In the genomic region with DNA sequence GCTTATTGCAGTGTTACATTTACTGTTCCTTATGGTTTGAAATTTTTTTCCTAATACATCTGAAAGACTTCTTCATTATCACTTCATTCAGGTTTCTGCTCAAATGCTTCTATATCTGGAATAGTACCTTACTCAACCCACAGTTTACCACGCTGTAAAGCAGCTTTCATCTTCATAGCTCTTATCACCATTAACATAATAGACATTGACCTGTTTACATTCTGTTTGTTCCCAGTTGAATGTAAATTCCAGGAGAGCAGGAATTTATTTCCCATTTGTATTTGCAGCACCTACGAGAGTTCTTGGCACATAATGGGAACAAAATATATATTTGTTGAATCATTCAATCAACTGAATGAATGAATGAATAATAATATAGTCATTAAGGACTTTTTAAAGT, we compare ENCODE assay signal across 1 cellular context.
TF ChIP-seq lines count a peak whose summit lies in the region.

No MANE protein-coding gene starts in this region.

TF ChIP-seq in HepG2, 621 proteins besides CTCF, POLR2A, EP300 and RAD21 (continued from another document):
- TF ChIP-seq, protein P1, sequence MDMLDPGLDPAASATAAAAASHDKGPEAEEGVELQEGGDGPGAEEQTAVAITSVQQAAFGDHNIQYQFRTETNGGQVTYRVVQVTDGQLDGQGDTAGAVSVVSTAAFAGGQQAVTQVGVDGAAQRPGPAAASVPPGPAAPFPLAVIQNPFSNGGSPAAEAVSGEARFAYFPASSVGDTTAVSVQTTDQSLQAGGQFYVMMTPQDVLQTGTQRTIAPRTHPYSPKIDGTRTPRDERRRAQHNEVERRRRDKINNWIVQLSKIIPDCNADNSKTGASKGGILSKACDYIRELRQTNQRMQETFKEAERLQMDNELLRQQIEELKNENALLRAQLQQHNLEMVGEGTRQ (IDR thresholded peaks at IDR 0.05; ENCODE audit: low read depth, low read length), result no peak
- TF ChIP-seq, protein P1 (CRISPR knock-in tag; IDR thresholded peaks at IDR 0.05; ENCODE audit: borderline replicate concordance), result no peak
- TF ChIP-seq NFKBIZ (CRISPR knock-in tag; IDR thresholded peaks at IDR 0.05) (peak; percentile 38; the same call in 1 of the 2 replicates), JUN (CRISPR knock-in tag; IDR thresholded peaks at IDR 0.05) (no peak), MAFG (CRISPR knock-in tag; IDR thresholded peaks at IDR 0.05) (no peak), SOX5 (CRISPR knock-in tag; IDR thresholded peaks at IDR 0.05; ENCODE audit: borderline replicate concordance) (peak; percentile 90), FOXA1 (IDR thresholded peaks at IDR 0.05) (0 out of 2 replicates have a peak, but pooled peaks have one; percentile 54), FOXA1 (CRISPR knock-in tag; IDR thresholded peaks at IDR 0.05) (peak; percentile 67), TEAD3 (CRISPR knock-in tag; optimal IDR thresholded peaks at IDR 0.05; ENCODE audit: borderline replicate concordance) (peak; percentile 81), SAP130 (CRISPR knock-in tag; IDR thresholded peaks at IDR 0.05; ENCODE audit: low read depth) (peak; percentile 37; the same call in 1 of the 2 replicates), ZGPAT (CRISPR knock-in tag; IDR thresholded peaks at IDR 0.05) (0 out of 2 replicates have a peak, but pooled peaks have one; percentile 22), MIXL1 (CRISPR knock-in tag; IDR thresholded peaks at IDR 0.05) (peak; percentile 85), CREB3 (CRISPR knock-in tag; IDR thresholded peaks at IDR 0.05) (0 out of 2 replicates have a peak, but pooled peaks have one; percentile 47)
TF ChIP-seq in HepG2: peak in this region for 45.
